Comparison of ENCODE assay signal across 1 cellular context in the genomic region with DNA sequence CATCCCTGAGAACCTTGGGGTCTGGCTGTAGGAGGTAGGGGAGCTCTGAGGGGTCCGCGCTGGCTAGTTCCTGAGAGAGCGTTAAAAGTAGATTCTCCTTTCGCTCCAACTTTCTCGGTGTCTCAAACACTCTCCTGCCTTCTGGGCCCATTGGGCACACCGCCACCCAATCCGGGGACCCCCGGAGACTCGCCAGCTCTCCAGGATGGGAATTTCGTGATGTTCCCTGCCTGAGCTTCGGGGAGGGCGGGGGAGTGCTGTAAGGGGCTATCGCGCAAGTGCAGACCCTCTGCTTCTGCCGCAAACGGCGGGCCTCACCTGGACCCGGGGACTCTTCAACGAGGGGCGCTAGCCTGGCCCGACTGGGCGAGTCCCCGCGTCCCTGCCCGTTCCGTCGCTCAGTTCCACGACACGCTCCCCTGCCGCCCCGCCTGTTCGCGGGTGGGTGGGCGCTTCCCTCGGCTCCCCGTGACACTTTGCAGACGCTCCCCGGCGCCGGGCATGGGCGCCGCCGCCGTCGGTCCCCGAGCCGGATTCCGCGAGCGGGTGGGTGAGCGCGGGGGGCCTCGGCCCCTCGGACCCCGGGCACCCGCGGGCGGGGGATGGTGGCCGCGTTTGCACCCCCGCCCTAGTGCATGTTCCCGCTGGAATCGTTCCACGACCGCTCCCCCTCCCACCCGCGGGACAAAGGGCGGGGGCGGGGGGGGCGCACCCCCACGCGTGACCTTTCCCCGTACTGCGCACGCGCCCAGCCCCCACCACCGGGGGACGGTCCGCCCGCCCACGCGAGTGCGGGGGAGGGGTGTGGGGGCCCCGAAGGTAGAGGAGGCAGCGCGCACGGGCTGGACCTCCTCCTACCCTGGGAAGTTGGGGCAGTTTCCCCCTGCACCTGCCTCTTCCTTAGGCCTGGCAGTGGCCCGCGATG.
TF ChIP-seq lines count a peak whose summit lies in the region.

TSS of gene CCDC106 (plus strand) at position 481 of the 925 bp plus-strand sequence. CDS start 835 bp downstream, outside the sequence.

TF ChIP-seq in K562, 482 proteins besides CTCF, POLR2A, EP300 and RAD21 (continued from another document and continues in another):
- TF ChIP-seq CHD7 (IDR thresholded peaks at IDR 0.05; ENCODE audit: low read depth, low read length) (no peak), CTBP1 (IDR thresholded peaks at IDR 0.05; ENCODE audit: borderline replicate concordance) (peak; percentile 50; the same call in 1 of the 2 replicates), POU5F1 (IDR thresholded peaks at IDR 0.05; ENCODE audit: borderline replicate concordance, low read depth, low read length, partially characterized antibody) (no peak), CHD4 (IDR thresholded peaks at IDR 0.05; ENCODE audit: insufficient read depth, insufficient replicate concordance, low read depth, low read length, poor library complexity, severe bottlenecking) (peak; percentile 75), ZBTB11 (CRISPR knock-in tag; IDR thresholded peaks at IDR 0.05) (peak in 1 of 3 experiments; percentile 87; a peak in 2 of 6 replicates), ZNF143 (CRISPR knock-in tag; IDR thresholded peaks at IDR 0.05) (no peak), ZNF121 (CRISPR knock-in tag; conservative IDR thresholded peaks at IDR 0.05) (no peak), HLTF (IDR thresholded peaks at IDR 0.05) (peak; percentile 69; the same call in 1 of the 2 replicates), ZBTB17 (CRISPR knock-in tag; IDR thresholded peaks at IDR 0.05) (no peak), ZNF140 (CRISPR knock-in tag; IDR thresholded peaks at IDR 0.05) (no peak), GATAD2B (IDR thresholded peaks at IDR 0.05; ENCODE audit: borderline replicate concordance) (peak; percentile 100), SREBF2 (CRISPR knock-in tag; IDR thresholded peaks at IDR 0.05) (no peak), ZKSCAN3 (CRISPR knock-in tag; IDR thresholded peaks at IDR 0.05) (no peak), ZNF668 (CRISPR knock-in tag; IDR thresholded peaks at IDR 0.05) (no peak)
- TF ChIP-seq, protein P1, sequence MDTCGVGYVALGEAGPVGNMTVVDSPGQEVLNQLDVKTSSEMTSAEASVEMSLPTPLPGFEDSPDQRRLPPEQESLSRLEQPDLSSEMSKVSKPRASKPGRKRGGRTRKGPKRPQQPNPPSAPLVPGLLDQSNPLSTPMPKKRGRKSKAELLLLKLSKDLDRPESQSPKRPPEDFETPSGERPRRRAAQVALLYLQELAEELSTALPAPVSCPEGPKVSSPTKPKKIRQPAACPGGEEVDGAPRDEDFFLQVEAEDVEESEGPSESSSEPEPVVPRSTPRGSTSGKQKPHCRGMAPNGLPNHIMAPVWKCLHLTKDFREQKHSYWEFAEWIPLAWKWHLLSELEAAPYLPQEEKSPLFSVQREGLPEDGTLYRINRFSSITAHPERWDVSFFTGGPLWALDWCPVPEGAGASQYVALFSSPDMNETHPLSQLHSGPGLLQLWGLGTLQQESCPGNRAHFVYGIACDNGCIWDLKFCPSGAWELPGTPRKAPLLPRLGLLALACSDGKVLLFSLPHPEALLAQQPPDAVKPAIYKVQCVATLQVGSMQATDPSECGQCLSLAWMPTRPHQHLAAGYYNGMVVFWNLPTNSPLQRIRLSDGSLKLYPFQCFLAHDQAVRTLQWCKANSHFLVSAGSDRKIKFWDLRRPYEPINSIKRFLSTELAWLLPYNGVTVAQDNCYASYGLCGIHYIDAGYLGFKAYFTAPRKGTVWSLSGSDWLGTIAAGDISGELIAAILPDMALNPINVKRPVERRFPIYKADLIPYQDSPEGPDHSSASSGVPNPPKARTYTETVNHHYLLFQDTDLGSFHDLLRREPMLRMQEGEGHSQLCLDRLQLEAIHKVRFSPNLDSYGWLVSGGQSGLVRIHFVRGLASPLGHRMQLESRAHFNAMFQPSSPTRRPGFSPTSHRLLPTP (IDR thresholded peaks at IDR 0.05; ENCODE audit: borderline replicate concordance, extremely low read depth, insufficient read length) = no peak
- TF ChIP-seq, protein P2, sequence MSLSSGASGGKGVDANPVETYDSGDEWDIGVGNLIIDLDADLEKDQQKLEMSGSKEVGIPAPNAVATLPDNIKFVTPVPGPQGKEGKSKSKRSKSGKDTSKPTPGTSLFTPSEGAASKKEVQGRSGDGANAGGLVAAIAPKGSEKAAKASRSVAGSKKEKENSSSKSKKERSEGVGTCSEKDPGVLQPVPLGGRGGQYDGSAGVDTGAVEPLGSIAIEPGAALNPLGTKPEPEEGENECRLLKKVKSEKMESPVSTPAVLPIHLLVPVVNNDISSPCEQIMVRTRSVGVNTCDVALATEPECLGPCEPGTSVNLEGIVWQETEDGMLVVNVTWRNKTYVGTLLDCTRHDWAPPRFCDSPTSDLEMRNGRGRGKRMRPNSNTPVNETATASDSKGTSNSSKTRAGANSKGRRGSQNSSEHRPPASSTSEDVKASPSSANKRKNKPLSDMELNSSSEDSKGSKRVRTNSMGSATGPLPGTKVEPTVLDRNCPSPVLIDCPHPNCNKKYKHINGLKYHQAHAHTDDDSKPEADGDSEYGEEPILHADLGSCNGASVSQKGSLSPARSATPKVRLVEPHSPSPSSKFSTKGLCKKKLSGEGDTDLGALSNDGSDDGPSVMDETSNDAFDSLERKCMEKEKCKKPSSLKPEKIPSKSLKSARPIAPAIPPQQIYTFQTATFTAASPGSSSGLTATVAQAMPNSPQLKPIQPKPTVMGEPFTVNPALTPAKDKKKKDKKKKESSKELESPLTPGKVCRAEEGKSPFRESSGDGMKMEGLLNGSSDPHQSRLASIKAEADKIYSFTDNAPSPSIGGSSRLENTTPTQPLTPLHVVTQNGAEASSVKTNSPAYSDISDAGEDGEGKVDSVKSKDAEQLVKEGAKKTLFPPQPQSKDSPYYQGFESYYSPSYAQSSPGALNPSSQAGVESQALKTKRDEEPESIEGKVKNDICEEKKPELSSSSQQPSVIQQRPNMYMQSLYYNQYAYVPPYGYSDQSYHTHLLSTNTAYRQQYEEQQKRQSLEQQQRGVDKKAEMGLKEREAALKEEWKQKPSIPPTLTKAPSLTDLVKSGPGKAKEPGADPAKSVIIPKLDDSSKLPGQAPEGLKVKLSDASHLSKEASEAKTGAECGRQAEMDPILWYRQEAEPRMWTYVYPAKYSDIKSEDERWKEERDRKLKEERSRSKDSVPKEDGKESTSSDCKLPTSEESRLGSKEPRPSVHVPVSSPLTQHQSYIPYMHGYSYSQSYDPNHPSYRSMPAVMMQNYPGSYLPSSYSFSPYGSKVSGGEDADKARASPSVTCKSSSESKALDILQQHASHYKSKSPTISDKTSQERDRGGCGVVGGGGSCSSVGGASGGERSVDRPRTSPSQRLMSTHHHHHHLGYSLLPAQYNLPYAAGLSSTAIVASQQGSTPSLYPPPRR (CRISPR knock-in tag; IDR thresholded peaks at IDR 0.05; ENCODE audit: borderline replicate concordance) = no peak
- TF ChIP-seq, protein P3, sequence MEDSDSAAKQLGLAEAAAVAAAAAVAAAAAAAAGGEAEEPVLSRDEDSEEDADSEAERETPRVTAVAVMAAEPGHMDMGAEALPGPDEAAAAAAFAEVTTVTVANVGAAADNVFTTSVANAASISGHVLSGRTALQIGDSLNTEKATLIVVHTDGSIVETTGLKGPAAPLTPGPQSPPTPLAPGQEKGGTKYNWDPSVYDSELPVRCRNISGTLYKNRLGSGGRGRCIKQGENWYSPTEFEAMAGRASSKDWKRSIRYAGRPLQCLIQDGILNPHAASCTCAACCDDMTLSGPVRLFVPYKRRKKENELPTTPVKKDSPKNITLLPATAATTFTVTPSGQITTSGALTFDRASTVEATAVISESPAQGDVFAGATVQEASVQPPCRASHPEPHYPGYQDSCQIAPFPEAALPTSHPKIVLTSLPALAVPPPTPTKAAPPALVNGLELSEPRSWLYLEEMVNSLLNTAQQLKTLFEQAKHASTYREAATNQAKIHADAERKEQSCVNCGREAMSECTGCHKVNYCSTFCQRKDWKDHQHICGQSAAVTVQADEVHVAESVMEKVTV (CRISPR knock-in tag; IDR thresholded peaks at IDR 0.05) = no peak
- TF ChIP-seq, protein P4, sequence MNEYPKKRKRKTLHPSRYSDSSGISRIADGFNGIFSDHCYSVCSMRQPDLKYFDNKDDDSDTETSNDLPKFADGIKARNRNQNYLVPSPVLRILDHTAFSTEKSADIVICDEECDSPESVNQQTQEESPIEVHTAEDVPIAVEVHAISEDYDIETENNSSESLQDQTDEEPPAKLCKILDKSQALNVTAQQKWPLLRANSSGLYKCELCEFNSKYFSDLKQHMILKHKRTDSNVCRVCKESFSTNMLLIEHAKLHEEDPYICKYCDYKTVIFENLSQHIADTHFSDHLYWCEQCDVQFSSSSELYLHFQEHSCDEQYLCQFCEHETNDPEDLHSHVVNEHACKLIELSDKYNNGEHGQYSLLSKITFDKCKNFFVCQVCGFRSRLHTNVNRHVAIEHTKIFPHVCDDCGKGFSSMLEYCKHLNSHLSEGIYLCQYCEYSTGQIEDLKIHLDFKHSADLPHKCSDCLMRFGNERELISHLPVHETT (CRISPR knock-in tag; conservative IDR thresholded peaks at IDR 0.05 in 1 of 2, IDR thresholded peaks at IDR 0.05 in 1 of 2) = 0 out of 4 replicates have a peak, but pooled peaks of 1 of the 2 experiments have one; percentile 38
